Comparison of ENCODE assay signal across 5 cellular contexts in the genomic region with DNA sequence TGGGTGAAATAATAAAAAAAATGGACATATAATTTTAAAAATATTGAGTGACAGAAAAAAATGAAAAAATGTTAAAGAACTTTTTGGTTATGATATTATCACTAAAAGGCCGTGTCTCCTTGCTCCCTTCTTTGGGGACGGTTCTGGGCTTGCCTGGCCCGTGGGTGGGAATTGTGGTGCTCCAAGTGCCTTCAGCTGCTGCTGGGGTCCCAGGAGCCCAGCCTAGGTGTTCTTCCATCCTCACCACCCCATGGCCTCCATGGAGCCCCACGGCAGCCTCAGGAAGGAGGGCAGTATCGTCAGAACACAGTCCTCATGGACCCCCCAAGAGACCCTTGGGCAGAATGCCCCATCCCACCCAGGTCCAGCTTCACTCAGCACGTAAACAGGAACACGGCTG. TPM values are rescaled to one million over a fixed set of nuclear protein-coding genes. Genes with fewer than 3 reads are reported as not detected.
"Had no signal": no experiment of that assay in that cellular context is flagged by ENCODE, and none has a peak within 500 bp of the region (broad histone marks: within the 10 kb centered on the region; RNA-seq: fewer than 3 reads in every experiment).

No MANE protein-coding gene starts in this region.

RNA-seq across cellular contexts. Expression of gene APOD, which starts 45.9 kb away (rescaled TPM):
- total RNA-seq: HepG2, HT1080, IMR-90, OCI-LY7, PC-3 had no signal
- polyA plus RNA-seq: HepG2 had no signal
